Comparison of ENCODE assay signal across 8 cellular contexts in the genomic region with DNA sequence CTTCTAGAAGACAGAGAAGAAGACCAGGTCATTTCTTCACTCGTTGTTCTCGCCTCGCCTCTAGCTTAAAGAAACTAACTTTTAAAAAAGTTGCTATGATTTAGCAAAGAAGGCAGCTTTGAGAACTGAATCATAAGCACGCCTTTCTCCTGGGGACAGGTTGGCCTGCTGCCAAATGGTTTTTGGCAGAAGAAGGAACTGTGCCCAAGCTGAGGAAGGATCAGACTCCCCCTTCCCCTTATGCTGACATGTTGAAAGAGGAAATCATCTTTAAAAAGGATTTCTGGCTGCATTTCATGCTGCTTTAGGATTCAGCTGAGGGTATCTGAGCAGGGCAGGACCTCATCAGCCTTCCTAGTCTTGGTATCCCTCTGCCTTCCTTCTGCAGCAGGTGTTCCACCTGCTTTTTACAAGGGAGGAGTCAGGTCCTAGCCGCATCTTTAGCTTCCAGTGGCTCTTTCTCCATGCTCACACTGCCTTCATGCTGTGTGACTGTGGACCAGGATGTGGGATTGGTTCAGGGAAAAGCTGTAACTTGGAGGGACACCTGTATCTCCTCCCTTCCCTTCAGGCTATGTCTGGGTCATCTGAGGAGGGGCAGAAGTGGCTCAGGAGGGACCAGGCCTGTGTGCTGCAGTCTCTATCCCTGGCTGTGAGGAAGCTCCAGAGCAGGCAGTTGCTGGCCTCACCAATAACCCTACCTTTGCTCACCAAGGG. TPM values are rescaled to one million over a fixed set of nuclear protein-coding genes. Genes with fewer than 3 reads are reported as not detected.
DNase-seq lines count a peak whose midpoint lies in the region; ATAC-seq and TF ChIP-seq lines count a peak whose summit lies in the region.

No MANE protein-coding gene starts in this region.

- no peak overlapping the region for H3K4me3 Mint-ChIP-seq in endothelial cell (ENCODE audit: unreplicated experiment)

- H3K9me3 ChIP-seq in spleen, result no peaks in the 10 kb centered on the region

- TF ChIP-seq CTCF in spleen (IDR thresholded peaks at IDR 0.05 in 8 of 11, conservative IDR thresholded peaks at IDR 0.05 in 3 of 11) (no peak), endothelial cell (IDR thresholded peaks at IDR 0.05; ENCODE audit: unreplicated experiment) (no peak)

- peaks cover 8 to 49% (median 29%) of the 10 kb centered on the region in 6 donors for H3K4me1 ChIP-seq in spleen

- peaks cover 15% of the 10 kb centered on the region for H3K4me1 Mint-ChIP-seq in endothelial cell (ENCODE audit: unreplicated experiment)

- no peaks in the 10 kb centered on the region for H3K36me3 Mint-ChIP-seq in endothelial cell (ENCODE audit: low read depth, unreplicated experiment)

- peak overlapping the region in 1 of 8 donors; percentile 5 for H3K4me3 ChIP-seq in spleen

- H3K27ac ChIP-seq in spleen, result peak overlapping the region in 6 of 8 donors; percentile 40 to 57 (median 49)

- WGBS in spleen, 5 donors, result 31 to 45% (median 36%) methylated on average over 5 of the region's 5 CpGs

- H3K27ac Mint-ChIP-seq in endothelial cell (ENCODE audit: unreplicated experiment), result no peak overlapping the region

- no peaks in the 10 kb centered on the region for H3K9me3 Mint-ChIP-seq in endothelial cell (ENCODE audit: unreplicated experiment)

- no peaks in the 10 kb centered on the region for H3K27me3 ChIP-seq in spleen (replicated peaks in 1 of 7)

- DNase-seq in HT1080 (ENCODE audit: low read depth) (peak; percentile 35), T1000 (lab: John Stamatoyannopoulos, UW) (peak; percentile 8), glomerular visceral epithelial cell (ENCODE audit: extremely low spot score) (peak; percentile 26), spleen (no peak), HK-2 (ENCODE audit: unreplicated experiment) (no peak), iPS-NIHi11 (ENCODE audit: low spot score) (no peak), endothelial cell (ENCODE audit: low spot score) (no peak)

- peaks cover 7% of the 10 kb centered on the region for H3K27me3 Mint-ChIP-seq in endothelial cell (ENCODE audit: unreplicated experiment)

- no peak for ATAC-seq in GM19351 (IDR thresholded peaks at IDR 0.05; ENCODE audit: unreplicated experiment)

- intact Hi-C loops in spleen (cut with DNase I; ENCODE audit: low total_unique reads), result no loop called here

- no peak for TF ChIP-seq POLR2A in spleen (IDR thresholded peaks at IDR 0.05)

- peaks cover 0 to 49% (median 0%) of the 10 kb centered on the region in 6 donors for H3K36me3 ChIP-seq in spleen

RNA-seq across cellular contexts. Expression of gene HACD2, which starts 34.1 kb away (rescaled TPM):
- 33.5 and 48.7 TPM in 2 replicates for total RNA-seq in HT1080 (2014; rRNA removed; shearing (Covaris generic))
- polyA plus RNA-seq in HT1080 (2015; cell fraction: cytosol; rRNA removed), result 40.7 and 49.7 TPM in 2 replicates
- polyA plus RNA-seq in HT1080 (2015; cell fraction: nucleus; rRNA removed), result 43.1 and 50.2 TPM in 2 replicates
- total RNA-seq in spleen (10 to 100 TPM; 16.6 to 26.6 (median 21.4) TPM), endothelial cell (ENCODE audit: unreplicated experiment) (13.9 TPM)
- polyA plus RNA-seq in spleen, result 10 to 100 TPM in 1 of 3 donors, 1 to 10 TPM in 2; 6.0 to 10.4 (median 9.6) TPM

Comparison
In these comparisons a context has a peak if more than half of its experiments do, and no peak if none do; other contexts are left out.
1. DNase-seq: peak in HT1080 (single experiment), T1000 (single experiment) and glomerular visceral epithelial cell (single experiment); none in spleen (single experiment), HK-2 (single experiment), iPS-NIHi11 (single experiment) and endothelial cell (single experiment).